Comparison of ENCODE assay signal across 31 cellular contexts in the genomic region with DNA sequence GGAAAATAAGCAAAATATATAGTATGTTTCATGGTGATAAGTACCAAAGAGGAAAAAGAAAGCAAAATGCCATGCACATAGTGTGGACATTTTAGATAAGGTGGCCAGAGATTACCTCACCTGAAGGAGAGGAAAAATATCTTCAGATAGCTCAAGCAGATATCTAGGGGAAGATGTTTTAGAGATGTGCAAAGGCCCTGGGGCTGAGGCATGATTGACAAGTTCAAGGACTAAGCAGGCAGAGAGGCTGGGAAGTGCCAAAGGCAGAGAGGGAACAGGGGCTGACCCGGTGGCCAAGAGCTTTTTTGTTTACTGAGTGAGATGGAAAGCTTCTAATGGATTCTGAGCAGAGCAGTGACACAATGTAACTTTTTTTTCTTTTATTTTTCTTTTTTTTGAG. TPM values are rescaled to one million over a fixed set of nuclear protein-coding genes. Genes with fewer than 3 reads are reported as not detected.
DNase-seq lines count a peak whose midpoint lies in the region; ATAC-seq, FAIRE-seq and TF ChIP-seq lines count a peak whose summit lies in the region.
"Had no signal": no experiment of that assay in that cellular context is flagged by ENCODE, and none has a peak within 500 bp of the region (broad histone marks: within the 10 kb centered on the region; RNA-seq: fewer than 3 reads in every experiment).

No MANE protein-coding gene starts in this region.

- no peak for FAIRE-seq in K562 (lab: Jason Lieb, UNC)
- FAIRE-seq: A204.1, GM12878, GM12892, GM18507 had no signal

- in situ Hi-C loops in K562 (cut with MboI) = no loop called here

- no TSS peak for BruUV-seq in K562 (replicated peaks; lab: Mats Ljungman, UMichigan)

- no peak overlapping the region for H3K27ac ChIP-seq in BLaER1
- H3K27ac ChIP-seq in BLaER1 treated with 17β-estradiol and CSF1 and Interleukin-3, amounts not matched to agents 10 nM and 100 nM = no peak overlapping the region
- no peak overlapping the region for H3K27ac ChIP-seq in K562 (ENCODE audit: extremely low read depth, low read depth, low read length)
- no peak overlapping the region for H3K27ac ChIP-seq in trophoblast cell (ENCODE audit: low read depth, low read length)

- no peak overlapping the region for H3K27ac Mint-ChIP-seq in activated CD4-positive, alpha-beta T cell treated with anti-CD3 and anti-CD28 coated beads for 36 hours
- H3K27ac Mint-ChIP-seq: CD14-positive monocyte; CD4-positive, alpha-beta memory T cell; CD8-positive, alpha-beta memory T cell had no signal

- ATAC-seq in K562 (no peak), GM21717 (IDR thresholded peaks at IDR 0.05; ENCODE audit: unreplicated experiment) (no peak)
- no peak for ATAC-seq in activated CD4-positive, alpha-beta T cell treated with anti-CD3 and anti-CD28 coated beads for 36 hours
- ATAC-seq: GM12878 had no signal

- H3K27me3 Mint-ChIP-seq in activated CD4-positive, alpha-beta T cell treated with anti-CD3 and anti-CD28 coated beads for 36 hours = peaks cover 9% of the 10 kb centered on the region

- TF ChIP-seq CTCF in K562 (IDR thresholded peaks at IDR 0.05 in 2 of 3, conservative IDR thresholded peaks at IDR 0.05 in 1 of 3; ENCODE audit: insufficient read depth in 2 of 3, low read depth in 1 of 3, low read length in 3 of 3) = no peak

- H3K4me1 ChIP-seq in BLaER1 = peaks cover 14% of the 10 kb centered on the region; the same call in 1 of the 2 replicates
- peaks cover 0 to 17% (median 11%) of the 10 kb centered on the region in 10 experiments; a peak in 13 of 20 replicates for H3K4me1 ChIP-seq in BLaER1 treated with 17β-estradiol and CSF1 and Interleukin-3, amounts not matched to agents 10 nM and 100 nM
- no peaks in the 10 kb centered on the region for H3K4me1 ChIP-seq in K562 (replicated peaks in 1 of 2; ENCODE audit: control insufficient read depth in 2 of 2, insufficient read depth in 2 of 2, low read length in 2 of 2)
- H3K4me1 ChIP-seq in trophoblast cell (ENCODE audit: control insufficient read depth in 1 of 2, insufficient read depth in 2 of 2, low read length in 2 of 2) = no peaks in the 10 kb centered on the region
- H3K4me1 ChIP-seq: BE2C had no signal

- no peaks in the 10 kb centered on the region for H3K36me3 Mint-ChIP-seq in activated CD4-positive, alpha-beta T cell treated with anti-CD3 and anti-CD28 coated beads for 36 hours (ENCODE audit: low read depth)
- H3K36me3 Mint-ChIP-seq: CD14-positive monocyte; CD4-positive, alpha-beta memory T cell; CD4-positive, CD25-positive, alpha-beta regulatory T cell; CD8-positive, alpha-beta memory T cell had no signal

- no peak overlapping the region for H2BK120ac ChIP-seq in trophoblast cell (ENCODE audit: insufficient read depth, low read length, poor library complexity)

- intact Hi-C loops in K562 (cut with micrococcal nuclease) = no loop called here
- intact Hi-C loops in activated CD4-positive, alpha-beta T cell treated with anti-CD3 and anti-CD28 coated beads for 36 hours (cut with DNase I, micrococcal nuclease) = no loop called here

- H2AFZ ChIP-seq in K562 (ENCODE audit: low read depth, low read length) (no peak overlapping the region), trophoblast cell (ENCODE audit: insufficient read depth, low read length, poor library complexity) (no peak overlapping the region)

- H3K4me2 ChIP-seq in BLaER1 = peak overlapping the region; percentile 16
- H3K4me2 ChIP-seq in BLaER1 treated with 17β-estradiol and CSF1 and Interleukin-3, amounts not matched to agents 10 nM and 100 nM = peak overlapping the region in 8 of 11 experiments; percentile 12 to 52 (median 28); a peak in 9 of 22 replicates
- no peak overlapping the region for H3K4me2 ChIP-seq in K562 (ENCODE audit: insufficient read depth, low read length)
- no peak overlapping the region for H3K4me2 ChIP-seq in trophoblast cell (ENCODE audit: low read length)

- H3K79me2 ChIP-seq in K562 (ENCODE audit: control insufficient read depth, insufficient read depth, low read length) (no peaks in the 10 kb centered on the region), trophoblast cell (ENCODE audit: control insufficient read depth, insufficient read depth, low read length, poor library complexity) (no peaks in the 10 kb centered on the region)

- CTCF ChIA-PET in K562 (lab: Yijun Ruan, JAX; ENCODE audit: low intra/inter-chr PET ratio) = no interaction called here
- CTCF ChIA-PET in activated CD4-positive, alpha-beta T cell treated with anti-CD3 and anti-CD28 coated beads for 36 hours (lab: Charles Lee) = interaction anchor here (1.0 kb wide), 1 partner anchor 64 kb away, joined by 3 read pairs; no protein-coding TSS in a partner anchor

- H3K9me3 Mint-ChIP-seq in activated CD4-positive, alpha-beta T cell treated with anti-CD3 and anti-CD28 coated beads for 36 hours (ENCODE audit: low read depth) = no peaks in the 10 kb centered on the region
- H3K9me3 Mint-ChIP-seq: CD4-positive, CD25-positive, alpha-beta regulatory T cell; CD8-positive, alpha-beta memory T cell had no signal

- no peak overlapping the region for H2BK5ac ChIP-seq in trophoblast cell (ENCODE audit: low read depth, low read length, poor library complexity)

- no peak overlapping the region for H3K18ac ChIP-seq in trophoblast cell (ENCODE audit: low read length)

- no peak overlapping the region for H4K8ac ChIP-seq in trophoblast cell (ENCODE audit: low read depth, low read length)

- H3K9ac ChIP-seq in BLaER1 (no peak overlapping the region), K562 (ENCODE audit: insufficient read depth in 1 of 2, low read depth in 2 of 2, low read length in 2 of 2) (no peak overlapping the region), trophoblast cell (ENCODE audit: low read length) (no peak overlapping the region)
- no peak overlapping the region for H3K9ac ChIP-seq in BLaER1 treated with 17β-estradiol and CSF1 and Interleukin-3, amounts not matched to agents 10 nM and 100 nM

- no peak overlapping the region for H4K91ac ChIP-seq in trophoblast cell (ENCODE audit: low read depth, low read length)

- no peak overlapping the region for H3K4ac ChIP-seq in trophoblast cell (ENCODE audit: low read depth, low read length)

- H2BK12ac ChIP-seq in trophoblast cell (ENCODE audit: low read length) = no peak overlapping the region

- 0% methylated on average over 1 of the region's 1 CpG for WGBS in K562 (ENCODE audit: insufficient coverage, low coverage, missing lambda C conversion rate)
- no CpG with 5 or more reads among the region's 1 CpG for WGBS in trophoblast cell (ENCODE audit: extremely low coverage, insufficient coverage, insufficient read length)

- no peak overlapping the region for H3K23ac ChIP-seq in trophoblast cell (ENCODE audit: low read length)

- no peak overlapping the region for H3K14ac ChIP-seq in trophoblast cell (ENCODE audit: low read length)

- no peak overlapping the region for H2AK5ac ChIP-seq in trophoblast cell (ENCODE audit: low read length)

- POLR2A ChIA-PET in K562 (lab: Yijun Ruan, JAX) = interaction anchor here (0.7 kb wide), 1 partner anchor 373 kb away, joined by 3 read pairs; no protein-coding TSS in a partner anchor
- POLR2A ChIA-PET in activated CD4-positive, alpha-beta T cell treated with anti-CD3 and anti-CD28 coated beads for 36 hours (lab: Charles Lee) = no interaction called here

- TF ChIP-seq RAD21 in K562 (CRISPR knock-in tag; conservative IDR thresholded peaks at IDR 0.05 in 1 of 2, IDR thresholded peaks at IDR 0.05 in 1 of 2) = no peak

- H4K20me1 ChIP-seq in BLaER1 (no peaks in the 10 kb centered on the region), K562 (replicated peaks; ENCODE audit: control insufficient read depth, insufficient read depth, low read length) (no peaks in the 10 kb centered on the region)
- H4K20me1 ChIP-seq in BLaER1 treated with 17β-estradiol and CSF1 and Interleukin-3, amounts not matched to agents 10 nM and 100 nM = no peaks in the 10 kb centered on the region

- no peak for TF ChIP-seq EP300 in K562 (IDR thresholded peaks at IDR 0.05; ENCODE audit: low read length)

- H3K4me1 Mint-ChIP-seq in activated CD4-positive, alpha-beta T cell treated with anti-CD3 and anti-CD28 coated beads for 36 hours = no peaks in the 10 kb centered on the region
- H3K4me1 Mint-ChIP-seq: CD14-positive monocyte; CD4-positive, alpha-beta memory T cell; CD8-positive, alpha-beta memory T cell had no signal

- H4K12ac ChIP-seq in trophoblast cell (ENCODE audit: low read depth, low read length) = no peak overlapping the region

- H3K79me1 ChIP-seq in trophoblast cell (ENCODE audit: low read length) = no peaks in the 10 kb centered on the region

- no peaks in the 10 kb centered on the region for H3K9me3 ChIP-seq in BLaER1
- no peaks in the 10 kb centered on the region for H3K9me3 ChIP-seq in BLaER1 treated with 17β-estradiol and CSF1 and Interleukin-3, amounts not matched to agents 10 nM and 100 nM (replicated peaks in 1 of 11)
- H3K9me3 ChIP-seq in K562 (replicated peaks; ENCODE audit: control insufficient read depth, insufficient read depth, low read depth, low read length) = no peaks in the 10 kb centered on the region
- peaks cover 4% of the 10 kb centered on the region for H3K9me3 ChIP-seq in trophoblast cell (ENCODE audit: insufficient read depth, low read depth, low read length)
- H3K9me3 ChIP-seq: BE2C had no signal

- H3K9me1 ChIP-seq in K562 (ENCODE audit: control insufficient read depth, insufficient read depth, low read length) = no peaks in the 10 kb centered on the region

- DNase-seq in K562 (ENCODE audit: extremely low read depth in 1 of 4, low spot score in 3 of 4) = no peak
- DNase-seq in trophoblast cell = peak; percentile 84 to 90
- DNase-seq in activated CD4-positive, alpha-beta T cell treated with anti-CD3 and anti-CD28 coated beads for 36 hours = no peak
- DNase-seq in hypothalamus (lab: John Stamatoyannopoulos, UW) = no peak
- DNase-seq: 8988T; ACHN; BE2C; C1 segment of cervical spinal cord; CD4-positive, alpha-beta memory T cell; CD4-positive, CD25-positive, alpha-beta regulatory T cell; CD8-positive, alpha-beta memory T cell; COR-L47; DMS 273 treated with DMSO at 0.1 percent for 48 hours; DMS153; DMS53; DMS79; DND-41; EL; GDM1 had no signal

- H3K4me3 Mint-ChIP-seq in activated CD4-positive, alpha-beta T cell treated with anti-CD3 and anti-CD28 coated beads for 36 hours = no peak overlapping the region
- H3K4me3 Mint-ChIP-seq: CD14-positive monocyte; CD4-positive, alpha-beta memory T cell; CD4-positive, CD25-positive, alpha-beta regulatory T cell; CD8-positive, alpha-beta memory T cell had no signal

- H3K4me3 ChIP-seq in BLaER1 (no peak overlapping the region), K562 (no peak overlapping the region), trophoblast cell (ENCODE audit: low read depth, low read length) (no peak overlapping the region)
- H3K4me3 ChIP-seq in BLaER1 treated with 17β-estradiol and CSF1 and Interleukin-3, amounts not matched to agents 10 nM and 100 nM = no peak overlapping the region
- H3K4me3 ChIP-seq: GM12878 had no signal

- no peaks in the 10 kb centered on the region for H3K27me3 ChIP-seq in BLaER1
- H3K27me3 ChIP-seq in BLaER1 treated with 17β-estradiol and CSF1 and Interleukin-3, amounts not matched to agents 10 nM and 100 nM = no peaks in the 10 kb centered on the region
- H3K27me3 ChIP-seq in K562 (ENCODE audit: control insufficient read depth in 2 of 2, insufficient read depth in 2 of 2, low read length in 2 of 2) = peaks cover 20 to 55% of the 10 kb centered on the region in 2 experiments; a peak in 4 of 5 replicates
- no peaks in the 10 kb centered on the region for H3K27me3 ChIP-seq in trophoblast cell (ENCODE audit: insufficient read depth, low read length)

- TF ChIP-seq POLR2A in K562 (conservative IDR thresholded peaks at IDR 0.05) = no peak

- H3K36me3 ChIP-seq in BLaER1 = no peaks in the 10 kb centered on the region
- H3K36me3 ChIP-seq in BLaER1 treated with 17β-estradiol and CSF1 and Interleukin-3, amounts not matched to agents 10 nM and 100 nM = no peaks in the 10 kb centered on the region
- no peaks in the 10 kb centered on the region for H3K36me3 ChIP-seq in K562 (ENCODE audit: control insufficient read depth, insufficient read depth, low read length)
- H3K36me3 ChIP-seq in trophoblast cell (ENCODE audit: control insufficient read depth in 1 of 2, insufficient read depth in 2 of 2, low read length in 2 of 2) = no peaks in the 10 kb centered on the region
- H3K36me3 ChIP-seq: BE2C had no signal

RNA-seq across cellular contexts. Expression of a gene that starts 4.4 kb away (rescaled TPM):
- total RNA-seq in K562 (2011; cell fraction: chromatin; rRNA removed; ENCODE audit: low replicate concordance) = not detected in 2 replicates
- not detected in 2 replicates for total RNA-seq in K562 (2011; cell fraction: nucleolus; rRNA removed)
- not detected in 2 replicates for total RNA-seq in K562 (2011; cell fraction: nucleoplasm; rRNA removed)
- not detected in 2 replicates for total RNA-seq in K562 (2014; rRNA removed)
- not detected in 2 replicates for total RNA-seq in K562 (2014; rRNA removed; fragmentation: Illumina TruSeq; extraction: Trizol)
- not detected in 2 replicates for total RNA-seq in K562 (2015; rRNA removed; fragmentation: Illumina TruSeq; extraction: Trizol)
- not detected in 2 replicates for total RNA-seq in K562 (2021)
- polyA plus RNA-seq in K562 (2011; rRNA removed) = not detected in 2 replicates
- polyA plus RNA-seq in K562 (2011; cell fraction: cytosol; rRNA removed) = not detected in 2 replicates
- not detected in 2 replicates for polyA plus RNA-seq in K562 (2011; cell fraction: nucleus; rRNA removed)
- polyA plus RNA-seq in K562 (2012) = 1.7 TPM in 1 of 2 replicates, not detected in the other
- not detected in 2 replicates for polyA plus RNA-seq in K562 (2014; fragmentation: Illumina TruSeq; extraction: Trizol)
- not detected for polyA plus RNA-seq in K562 (2014; fragmentation: Nextera tagmentation; extraction: Ambion mirVana)
- not detected in 2 replicates for polyA plus RNA-seq in K562 (2014; rRNA removed)
- polyA minus RNA-seq in K562 (2011; rRNA and poly(A)+ RNA removed) = not detected in 2 replicates
- polyA minus RNA-seq in K562 (2011; cell fraction: cytosol; rRNA and poly(A)+ RNA removed) = not detected in 2 replicates
- not detected in 2 replicates for polyA minus RNA-seq in K562 (2011; cell fraction: nucleus; rRNA and poly(A)+ RNA removed)
- polyA plus RNA-seq in trophoblast cell (2013) = 0.88 and 1.5 TPM in 2 replicates
- total RNA-seq in activated CD4-positive, alpha-beta T cell treated with anti-CD3 and anti-CD28 coated beads for 36 hours = not detected
- total RNA-seq: A673; CD4-positive, alpha-beta memory T cell; CD4-positive, CD25-positive, alpha-beta regulatory T cell; CD8-positive, alpha-beta memory T cell; Daoy; G401; GM12878 had no signal
- polyA plus RNA-seq: AG04450; CD14-positive monocyte; CD4-positive, alpha-beta memory T cell; CD4-positive, CD25-positive, alpha-beta regulatory T cell; CD8-positive, alpha-beta memory T cell; GM12878 had no signal

RNA-seq across cellular contexts. Expression of a gene that starts 28.9 kb away (rescaled TPM):
- not detected in 2 replicates for total RNA-seq in K562 (2011; cell fraction: chromatin; rRNA removed; ENCODE audit: low replicate concordance)
- not detected in 2 replicates for total RNA-seq in K562 (2011; cell fraction: nucleolus; rRNA removed)
- not detected in 2 replicates for total RNA-seq in K562 (2011; cell fraction: nucleoplasm; rRNA removed)
- not detected in 2 replicates for total RNA-seq in K562 (2014; rRNA removed)
- total RNA-seq in K562 (2014; rRNA removed; fragmentation: Illumina TruSeq; extraction: Trizol) = not detected in 2 replicates
- total RNA-seq in K562 (2015; rRNA removed; fragmentation: Illumina TruSeq; extraction: Trizol) = not detected in 2 replicates
- total RNA-seq in K562 (2021) = not detected in 2 replicates
- not detected in 2 replicates for polyA plus RNA-seq in K562 (2011; rRNA removed)
- not detected in 2 replicates for polyA plus RNA-seq in K562 (2011; cell fraction: cytosol; rRNA removed)
- polyA plus RNA-seq in K562 (2011; cell fraction: nucleus; rRNA removed) = not detected in 2 replicates
- not detected in 2 replicates for polyA plus RNA-seq in K562 (2012)
- not detected in 2 replicates for polyA plus RNA-seq in K562 (2014; fragmentation: Illumina TruSeq; extraction: Trizol)
- not detected for polyA plus RNA-seq in K562 (2014; fragmentation: Nextera tagmentation; extraction: Ambion mirVana)
- not detected in 2 replicates for polyA plus RNA-seq in K562 (2014; rRNA removed)
- polyA minus RNA-seq in K562 (2011; rRNA and poly(A)+ RNA removed) = not detected in 2 replicates
- polyA minus RNA-seq in K562 (2011; cell fraction: cytosol; rRNA and poly(A)+ RNA removed) = not detected in 2 replicates
- polyA minus RNA-seq in K562 (2011; cell fraction: nucleus; rRNA and poly(A)+ RNA removed) = not detected in 2 replicates
- polyA plus RNA-seq in trophoblast cell (2013) = not detected in 2 replicates
- total RNA-seq in activated CD4-positive, alpha-beta T cell treated with anti-CD3 and anti-CD28 coated beads for 36 hours = 10 to 100 TPM; 10.6 to 27.0 TPM
- total RNA-seq: A673; CD4-positive, alpha-beta memory T cell; CD4-positive, CD25-positive, alpha-beta regulatory T cell; Daoy; G401; GM12878 had no signal
- polyA plus RNA-seq: AG04450, CD14-positive monocyte had no signal

RNA-seq across cellular contexts. Expression of a gene that starts 40.6 kb away (rescaled TPM):
- 12.0 and 37.2 TPM in 2 replicates for total RNA-seq in K562 (2011; cell fraction: chromatin; rRNA removed; ENCODE audit: low replicate concordance)
- 6.0 and 12.2 TPM in 2 replicates for total RNA-seq in K562 (2011; cell fraction: nucleolus; rRNA removed)
- 9.2 and 12.9 TPM in 2 replicates for total RNA-seq in K562 (2011; cell fraction: nucleoplasm; rRNA removed)
- total RNA-seq in K562 (2014; rRNA removed) (7.6 and 7.9 TPM in 2 replicates), K562 (2014; rRNA removed; fragmentation: Illumina TruSeq; extraction: Trizol) (10.6 and 12.2 TPM in 2 replicates), K562 (2015; rRNA removed; fragmentation: Illumina TruSeq; extraction: Trizol) (10.9 and 12.3 TPM in 2 replicates), K562 (2021) (6.8 and 7.2 TPM in 2 replicates)
- polyA plus RNA-seq in K562 (2011; rRNA removed) (22.7 and 29.1 TPM in 2 replicates), K562 (2014; fragmentation: Illumina TruSeq; extraction: Trizol) (7.4 and 10.2 TPM in 2 replicates), K562 (2014; fragmentation: Nextera tagmentation; extraction: Ambion mirVana) (1 to 10 TPM; 4.2 to 4.4 TPM), K562 (2014; rRNA removed) (13.3 and 15.4 TPM in 2 replicates)
- 7.8 and 14.4 TPM in 2 replicates for polyA plus RNA-seq in K562 (2011; cell fraction: cytosol; rRNA removed)
- polyA plus RNA-seq in K562 (2011; cell fraction: nucleus; rRNA removed) = 36.2 and 69.5 TPM in 2 replicates
- polyA plus RNA-seq in K562 (2012) = 8.7 and 16.2 TPM in 2 replicates
- 13.0 and 17.0 TPM in 2 replicates for polyA minus RNA-seq in K562 (2011; rRNA and poly(A)+ RNA removed)
- polyA minus RNA-seq in K562 (2011; cell fraction: cytosol; rRNA and poly(A)+ RNA removed) = 6.9 and 8.6 TPM in 2 replicates
- polyA minus RNA-seq in K562 (2011; cell fraction: nucleus; rRNA and poly(A)+ RNA removed) = 7.1 and 24.4 TPM in 2 replicates
- 17.5 and 17.9 TPM in 2 replicates for polyA plus RNA-seq in trophoblast cell (2013)
- 10 to 100 TPM; 15.4 to 23.2 TPM for total RNA-seq in activated CD4-positive, alpha-beta T cell treated with anti-CD3 and anti-CD28 coated beads for 36 hours

RNA-seq across cellular contexts. Expression of a gene that starts 47.9 kb away (rescaled TPM):
- 2.9 and 6.0 TPM in 2 replicates for total RNA-seq in K562 (2011; cell fraction: chromatin; rRNA removed; ENCODE audit: low replicate concordance)
- total RNA-seq in K562 (2011; cell fraction: nucleolus; rRNA removed) = 4.5 and 5.5 TPM in 2 replicates
- 10.5 and 11.7 TPM in 2 replicates for total RNA-seq in K562 (2011; cell fraction: nucleoplasm; rRNA removed)
- 7.3 and 11.7 TPM in 2 replicates for total RNA-seq in K562 (2014; rRNA removed)
- total RNA-seq in K562 (2014; rRNA removed; fragmentation: Illumina TruSeq; extraction: Trizol) = 1.9 and 2.0 TPM in 2 replicates
- 4.7 and 8.5 TPM in 2 replicates for total RNA-seq in K562 (2015; rRNA removed; fragmentation: Illumina TruSeq; extraction: Trizol)
- 11.9 and 14.4 TPM in 2 replicates for total RNA-seq in K562 (2021)
- 7.0 and 30.7 TPM in 2 replicates for polyA plus RNA-seq in K562 (2011; rRNA removed)
- 23.6 and 39.9 TPM in 2 replicates for polyA plus RNA-seq in K562 (2011; cell fraction: cytosol; rRNA removed)
- polyA plus RNA-seq in K562 (2011; cell fraction: nucleus; rRNA removed) = 12.3 and 26.2 TPM in 2 replicates
- 35.6 and 55.2 TPM in 2 replicates for polyA plus RNA-seq in K562 (2012)
- 3.6 and 5.9 TPM in 2 replicates for polyA plus RNA-seq in K562 (2014; fragmentation: Illumina TruSeq; extraction: Trizol)
- polyA plus RNA-seq in K562 (2014; fragmentation: Nextera tagmentation; extraction: Ambion mirVana) = 10 to 100 TPM; 13.3 to 16.9 TPM
- polyA plus RNA-seq in K562 (2014; rRNA removed) = 10.0 and 12.0 TPM in 2 replicates
- 2.3 and 3.7 TPM in 2 replicates for polyA minus RNA-seq in K562 (2011; rRNA and poly(A)+ RNA removed)
- polyA minus RNA-seq in K562 (2011; cell fraction: cytosol; rRNA and poly(A)+ RNA removed) = 25.7 and 72.6 TPM in 2 replicates
- 3.9 and 11.7 TPM in 2 replicates for polyA minus RNA-seq in K562 (2011; cell fraction: nucleus; rRNA and poly(A)+ RNA removed)
- 236 and 279 TPM in 2 replicates for polyA plus RNA-seq in trophoblast cell (2013)
- 100 to 1,000 TPM; 114 to 380 TPM for total RNA-seq in activated CD4-positive, alpha-beta T cell treated with anti-CD3 and anti-CD28 coated beads for 36 hours
- total RNA-seq: G401 had no signal

Comparison
In these comparisons a context has a peak if more than half of its experiments do, and no peak if none do; other contexts are left out.
1. H3K4me2 ChIP-seq: peak in BLaER1 (single experiment) and BLaER1 treated with 17β-estradiol and CSF1 and Interleukin-3, amounts not matched to agents 10 nM and 100 nM (8 of 11); none in K562 (single experiment) and trophoblast cell (single experiment).
2. DNase-seq: peak in trophoblast cell (2 of 2); none in K562 (0 of 4), activated CD4-positive, alpha-beta T cell treated with anti-CD3 and anti-CD28 coated beads for 36 hours (single experiment) and hypothalamus (0 of 51).
3. RNA of a gene that starts 28.9 kb away (total RNA-seq): 10.6 to 27.0 TPM in activated CD4-positive, alpha-beta T cell treated with anti-CD3 and anti-CD28 coated beads for 36 hours; not detected in K562; every median in the first group is over 10 times any median in the second.